In the genomic region with DNA sequence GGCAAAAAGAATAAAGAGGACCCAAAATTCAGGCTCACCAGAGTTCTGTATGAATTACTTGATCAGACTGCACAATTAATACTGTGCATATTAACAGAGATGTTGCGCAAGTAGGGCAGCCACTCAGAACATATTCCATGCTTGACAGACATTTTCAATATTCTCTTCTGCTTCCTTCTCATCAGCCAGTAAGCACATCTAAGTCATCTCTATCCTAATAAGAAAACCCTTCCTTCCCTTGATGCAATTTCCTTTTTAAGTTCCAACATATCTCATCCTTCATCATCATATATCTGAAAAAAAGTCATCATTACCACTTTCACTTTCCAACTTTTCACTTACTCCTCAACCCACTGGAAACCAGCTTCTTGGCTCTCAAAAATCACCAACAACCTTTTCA, we compare ENCODE assay signal across 19 cellular contexts. TPM values are rescaled to one million over a fixed set of nuclear protein-coding genes. Genes with fewer than 3 reads are reported as not detected.
A peak's percentile ranks its signal among the peaks of the same experiment; 100 is the strongest.
DNase-seq lines count a peak whose midpoint lies in the region; ATAC-seq and TF ChIP-seq lines count a peak whose summit lies in the region.
"Had no signal": no experiment of that assay in that cellular context is flagged by ENCODE, and none has a peak within 500 bp of the region (broad histone marks: within the 10 kb centered on the region; RNA-seq: fewer than 3 reads in every experiment).

No MANE protein-coding gene starts in this region.

- no peak overlapping the region for H2AK9ac ChIP-seq in IMR-90 (replicated peaks; ENCODE audit: low read depth, low read length, poor library complexity)

- in situ Hi-C loops in IMR-90 (cut with MboI; ENCODE audit: low sequenced_read_pairs): no loop called here

- H3K4me3 ChIP-seq in IMR-90 (ENCODE audit: insufficient read depth, low read depth, low read length) (no peak overlapping the region), adipocyte (ENCODE audit: low read length) (peak overlapping the region; percentile 50)
- no peak overlapping the region for H3K4me3 ChIP-seq in naive thymus-derived CD4-positive, alpha-beta T cell (ENCODE audit: low read length)

- no peak overlapping the region for H3K56ac ChIP-seq in IMR-90 (ENCODE audit: extremely low read depth, insufficient read depth, low read length)

- H3K9me3 Mint-ChIP-seq in CD14-positive monocyte (no peaks in the 10 kb centered on the region), natural killer cell (no peaks in the 10 kb centered on the region)
- H3K9me3 Mint-ChIP-seq in activated CD4-positive, alpha-beta T cell treated with anti-CD3 and anti-CD28 coated beads, Interleukin-2, amount 10 ng/mL, durations not matched to agents 24 days and 14 days: no peaks in the 10 kb centered on the region
- no peaks in the 10 kb centered on the region for H3K9me3 Mint-ChIP-seq in naive thymus-derived CD4-positive, alpha-beta T cell
- H3K9me3 Mint-ChIP-seq: dendritic cell treated with granulocyte-macrophage colony-stimulating factor and Interleukin-4, amounts not matched to agents 40 ng/mL and 50 ng/mL, for 4 days; H9 had no signal

- no peak overlapping the region for H2AK5ac ChIP-seq in IMR-90 (ENCODE audit: low read depth, low read length)

- no peaks in the 10 kb centered on the region for H3K36me3 ChIP-seq in IMR-90 (ENCODE audit: control insufficient read depth, insufficient read depth, low read length)
- no peaks in the 10 kb centered on the region for H3K36me3 ChIP-seq in adipocyte (ENCODE audit: control insufficient read depth, insufficient read depth, low read length, severe bottlenecking)
- no peaks in the 10 kb centered on the region for H3K36me3 ChIP-seq in naive thymus-derived CD4-positive, alpha-beta T cell (ENCODE audit: control insufficient read depth in 2 of 3, insufficient read depth in 3 of 3, low read length in 3 of 3)

- H2AFZ ChIP-seq in IMR-90 (replicated peaks; ENCODE audit: low read length, poor library complexity): no peak overlapping the region
- H2AFZ ChIP-seq: parathyroid adenoma had no signal

- H3K9ac ChIP-seq in IMR-90 (ENCODE audit: low read depth, low read length): no peak overlapping the region
- no peak overlapping the region for H3K9ac ChIP-seq in adipocyte (ENCODE audit: low read length)
- H3K9ac ChIP-seq: parathyroid adenoma had no signal

- H3K4me3 Mint-ChIP-seq in CD14-positive monocyte (peak overlapping the region; percentile 48 to 68), natural killer cell (no peak overlapping the region)
- no peak overlapping the region for H3K4me3 Mint-ChIP-seq in activated CD4-positive, alpha-beta T cell treated with anti-CD3 and anti-CD28 coated beads, Interleukin-2, amount 10 ng/mL, durations not matched to agents 24 days and 14 days
- peak overlapping the region in 3 of 10 donors; percentile 32 to 56 (median 53) for H3K4me3 Mint-ChIP-seq in naive thymus-derived CD4-positive, alpha-beta T cell
- H3K4me3 Mint-ChIP-seq: brain; dendritic cell treated with granulocyte-macrophage colony-stimulating factor and Interleukin-4, amounts not matched to agents 40 ng/mL and 50 ng/mL, for 4 days; H9 had no signal

- H3K9me1 ChIP-seq in IMR-90 (ENCODE audit: insufficient read depth, low read length): no peaks in the 10 kb centered on the region

- H3K23ac ChIP-seq in IMR-90 (ENCODE audit: low read depth, low read length): no peak overlapping the region

- H3K27ac Mint-ChIP-seq in CD14-positive monocyte (peak overlapping the region; percentile 62 to 86 (median 79)), natural killer cell (peak overlapping the region; percentile 7 to 66)
- no peak overlapping the region for H3K27ac Mint-ChIP-seq in activated CD4-positive, alpha-beta T cell treated with anti-CD3 and anti-CD28 coated beads, Interleukin-2, amount 10 ng/mL, durations not matched to agents 24 days and 14 days
- peak overlapping the region in 2 of 9 donors; percentile 9 to 46 for H3K27ac Mint-ChIP-seq in naive thymus-derived CD4-positive, alpha-beta T cell
- H3K27ac Mint-ChIP-seq: brain; dendritic cell treated with granulocyte-macrophage colony-stimulating factor and Interleukin-4, amounts not matched to agents 40 ng/mL and 50 ng/mL, for 4 days; H9 had no signal

- H3K18ac ChIP-seq in IMR-90 (ENCODE audit: low read depth, low read length): no peak overlapping the region

- H4K20me1 ChIP-seq in IMR-90 (ENCODE audit: insufficient read depth, low read length): no peaks in the 10 kb centered on the region

- peaks cover 21% of the 10 kb centered on the region for H3K4me1 Mint-ChIP-seq in CD14-positive monocyte
- peaks cover 15 to 17% of the 10 kb centered on the region in 2 donors for H3K4me1 Mint-ChIP-seq in natural killer cell
- peaks cover 13% of the 10 kb centered on the region for H3K4me1 Mint-ChIP-seq in activated CD4-positive, alpha-beta T cell treated with anti-CD3 and anti-CD28 coated beads, Interleukin-2, amount 10 ng/mL, durations not matched to agents 24 days and 14 days
- H3K4me1 Mint-ChIP-seq in naive thymus-derived CD4-positive, alpha-beta T cell: peaks cover 14 to 31% (median 22%) of the 10 kb centered on the region in 7 donors

- H3K4ac ChIP-seq in IMR-90 (ENCODE audit: low read depth, low read length): no peak overlapping the region

- no peak overlapping the region for H3K14ac ChIP-seq in IMR-90 (replicated peaks; ENCODE audit: low read depth, low read length)

- dilution Hi-C loops in IMR-90 (cut with HindIII; ENCODE audit: low sequenced_read_pairs, unreplicated experiment): no loop called here

- no peaks in the 10 kb centered on the region for H3K79me1 ChIP-seq in IMR-90 (ENCODE audit: low read depth in 1 of 2, low read length in 2 of 2)

- no peak overlapping the region for H2BK5ac ChIP-seq in IMR-90 (ENCODE audit: low read depth, low read length, poor library complexity, severe bottlenecking)

- H3K27ac ChIP-seq in IMR-90 (ENCODE audit: insufficient read depth, low read length): no peak overlapping the region
- no peak overlapping the region for H3K27ac ChIP-seq in naive thymus-derived CD4-positive, alpha-beta T cell (ENCODE audit: low read depth, low read length)
- H3K27ac ChIP-seq: parathyroid adenoma, RWPE1, VCaP had no signal

- no peak for DNase-seq in CD14-positive monocyte (ENCODE audit: low spot score)
- no peak for DNase-seq in IMR-90
- DNase-seq in adipocyte (ENCODE audit: low read depth): no peak
- DNase-seq in natural killer cell: no peak
- DNase-seq in activated CD4-positive, alpha-beta T cell treated with anti-CD3 and anti-CD28 coated beads, Interleukin-2, amount 10 ng/mL, durations not matched to agents 24 days and 14 days: no peak
- no peak for DNase-seq in naive thymus-derived CD4-positive, alpha-beta T cell
- DNase-seq: activated effector memory CD4-positive, alpha-beta T cell treated with anti-CD3 and anti-CD28 coated beads, Interleukin-2, amount 50 U/mL, for 16 hours; DMS53; H9; Kasumi-1; left ventricle myocardium superior; NCI-H1436 treated with DMSO at 0.1 percent for 48 hours; stimulated activated CD4-positive, alpha-beta T cell treated with anti-CD3 and anti-CD28 coated beads, Interleukin-4, amount 100 ng/mL, for 1 hour had no signal

- intact Hi-C loops in CD14-positive monocyte (cut with micrococcal nuclease) (no loop called here), IMR-90 (cut with micrococcal nuclease) (no loop called here), natural killer cell (cut with micrococcal nuclease) (loop anchor here (2.0 kb wide), 1 partner anchor 14 kb away; the partner anchor contains the start of gene MBNL3)
- intact Hi-C loops in activated CD4-positive, alpha-beta T cell treated with anti-CD3 and anti-CD28 coated beads, Interleukin-2, amount 10 ng/mL, durations not matched to agents 24 days and 14 days (cut with micrococcal nuclease): no loop called here
- intact Hi-C loops in naive thymus-derived CD4-positive, alpha-beta T cell (cut with micrococcal nuclease): loop anchor here in 1 of 2 donors (2.0 kb wide), 1 partner anchor 14 kb away; the partner anchor contains the start of gene MBNL3

- no peak overlapping the region for H3K4me2 ChIP-seq in IMR-90 (ENCODE audit: low read depth, low read length)

- TF ChIP-seq POLR2A in IMR-90 (IDR thresholded peaks at IDR 0.05; ENCODE audit: low read depth, low read length): no peak

- no peak overlapping the region for H4K91ac ChIP-seq in IMR-90 (ENCODE audit: insufficient read depth, low read depth, low read length)

- WGBS in IMR-90 (ENCODE audit: extremely low coverage in 2 of 2, insufficient read length in 1 of 2), 2 experiments: 100% methylated on average over 1 of the region's 1 CpG; no CpG with 5 or more reads in 1 of the 2 experiments

- ATAC-seq in IMR-90 (ENCODE audit: low read depth) (no peak), natural killer cell (no peak), GM21723 (IDR thresholded peaks at IDR 0.05; ENCODE audit: unreplicated experiment) (no peak)
- no peak for ATAC-seq in naive thymus-derived CD4-positive, alpha-beta T cell
- ATAC-seq: left ventricle myocardium superior had no signal

- TF ChIP-seq CTCF in CD14-positive monocyte (IDR thresholded peaks at IDR 0.05) (no peak), IMR-90 (conservative IDR thresholded peaks at IDR 0.05; ENCODE audit: low read depth, low read length) (no peak), natural killer cell (IDR thresholded peaks at IDR 0.05) (no peak)

- H4K8ac ChIP-seq in IMR-90 (ENCODE audit: low read depth in 2 of 2, low read length in 2 of 2): no peak overlapping the region

- no peak overlapping the region for H4K5ac ChIP-seq in IMR-90 (ENCODE audit: low read depth, low read length)

- H2BK15ac ChIP-seq in IMR-90 (ENCODE audit: low read depth, low read length): no peak overlapping the region

- H3K4me1 ChIP-seq in IMR-90 (ENCODE audit: control insufficient read depth, insufficient read depth, low read length): no peaks in the 10 kb centered on the region
- peaks cover 12% of the 10 kb centered on the region for H3K4me1 ChIP-seq in adipocyte (ENCODE audit: control insufficient read depth, insufficient read depth, low read length)
- H3K4me1 ChIP-seq in naive thymus-derived CD4-positive, alpha-beta T cell (ENCODE audit: control insufficient read depth in 2 of 2, insufficient read depth in 2 of 2, low read length in 2 of 2): peaks cover 5 to 9% of the 10 kb centered on the region in 2 donors
- H3K4me1 ChIP-seq: parathyroid adenoma had no signal

- BruUV-seq in IMR-90 (replicated peaks; lab: Mats Ljungman, UMichigan): no TSS peak

- H3K27me3 ChIP-seq in IMR-90 (ENCODE audit: control insufficient read depth, insufficient read depth, low read length) (no peaks in the 10 kb centered on the region; the same call in 1 of the 2 replicates), adipocyte (replicated peaks; ENCODE audit: control insufficient read depth, insufficient read depth, low read length) (peaks cover 3% of the 10 kb centered on the region)
- H3K27me3 ChIP-seq in naive thymus-derived CD4-positive, alpha-beta T cell (ENCODE audit: control insufficient read depth in 2 of 2, insufficient read depth in 2 of 2, low read length in 2 of 2): no peaks in the 10 kb centered on the region

- H2BK120ac ChIP-seq in IMR-90 (ENCODE audit: low read depth, low read length): no peak overlapping the region

- POLR2A ChIA-PET in IMR-90 (lab: Charles Lee; ENCODE audit: unreplicated experiment): no interaction called here
- POLR2A ChIA-PET in naive thymus-derived CD4-positive, alpha-beta T cell (lab: Charles Lee): no interaction called here

- H3K27me3 Mint-ChIP-seq in CD14-positive monocyte (ENCODE audit: low read depth in 3 of 3) (peaks cover 0 to 18% (median 0%) of the 10 kb centered on the region in 3 donors), natural killer cell (ENCODE audit: low read depth in 2 of 2) (peaks cover 0 to 9% of the 10 kb centered on the region in 2 donors)
- no peaks in the 10 kb centered on the region for H3K27me3 Mint-ChIP-seq in activated CD4-positive, alpha-beta T cell treated with anti-CD3 and anti-CD28 coated beads, Interleukin-2, amount 10 ng/mL, durations not matched to agents 24 days and 14 days
- H3K27me3 Mint-ChIP-seq in naive thymus-derived CD4-positive, alpha-beta T cell: no peaks in the 10 kb centered on the region
- H3K27me3 Mint-ChIP-seq: brain; dendritic cell treated with granulocyte-macrophage colony-stimulating factor and Interleukin-4, amounts not matched to agents 40 ng/mL and 50 ng/mL, for 4 days had no signal

- no peak for TF ChIP-seq RAD21 in IMR-90 (IDR thresholded peaks at IDR 0.05; ENCODE audit: low read length)

- no peak overlapping the region for H2BK20ac ChIP-seq in IMR-90 (ENCODE audit: low read depth, low read length)

- CTCF ChIA-PET in IMR-90 (lab: Yijun Ruan, JAX): no interaction called here
- CTCF ChIA-PET in naive thymus-derived CD4-positive, alpha-beta T cell (lab: Charles Lee): no interaction called here

- H3K36me3 Mint-ChIP-seq in CD14-positive monocyte: no peaks in the 10 kb centered on the region
- no peaks in the 10 kb centered on the region for H3K36me3 Mint-ChIP-seq in natural killer cell
- H3K36me3 Mint-ChIP-seq in activated CD4-positive, alpha-beta T cell treated with anti-CD3 and anti-CD28 coated beads, Interleukin-2, amount 10 ng/mL, durations not matched to agents 24 days and 14 days (ENCODE audit: low read depth): no peaks in the 10 kb centered on the region
- H3K36me3 Mint-ChIP-seq in naive thymus-derived CD4-positive, alpha-beta T cell: peaks cover 0 to 3% (median 0%) of the 10 kb centered on the region in 5 donors
- H3K36me3 Mint-ChIP-seq: brain had no signal

- H3K9me3 ChIP-seq in IMR-90 (ENCODE audit: control insufficient read depth, insufficient read depth, low read length) (no peaks in the 10 kb centered on the region), adipocyte (ENCODE audit: control insufficient read depth, low read length) (no peaks in the 10 kb centered on the region)
- H3K9me3 ChIP-seq in naive thymus-derived CD4-positive, alpha-beta T cell (ENCODE audit: control insufficient read depth in 2 of 3, low read length in 3 of 3): no peaks in the 10 kb centered on the region

RNA-seq across cellular contexts. Expression of gene MBNL3, which starts 14.3 kb away (rescaled TPM):
- polyA plus RNA-seq in CD14-positive monocyte: 10 to 100 TPM; 22.4 to 32.8 TPM
- total RNA-seq in IMR-90 (2012; rRNA removed): 1.1 TPM in 2 replicates
- polyA plus RNA-seq in IMR-90 (2012; rRNA removed): 0.32 and 0.49 TPM in 2 replicates
- polyA plus RNA-seq in IMR-90 (2012; cell fraction: cytosol; rRNA removed): 0.06 and 0.18 TPM in 2 replicates
- 0.15 and 0.49 TPM in 2 replicates for polyA plus RNA-seq in IMR-90 (2012; cell fraction: nucleus; rRNA removed; ENCODE audit: low replicate concordance)
- 10 to 100 TPM; 55.3 to 64.3 (median 59.3) TPM for total RNA-seq in natural killer cell
- total RNA-seq in activated CD4-positive, alpha-beta T cell treated with anti-CD3 and anti-CD28 coated beads, Interleukin-2, amount 10 ng/mL, durations not matched to agents 24 days and 14 days: 12.2 and 15.4 TPM in 2 replicates
- total RNA-seq in naive thymus-derived CD4-positive, alpha-beta T cell: 10 to 100 TPM; 20.8 to 34.0 (median 29.7) TPM
- 10 to 100 TPM; 28.7 to 38.5 TPM for polyA plus RNA-seq in naive thymus-derived CD4-positive, alpha-beta T cell

Comparison
In these comparisons a context has a peak if more than half of its experiments do, and no peak if none do; other contexts are left out.
1. H3K4me3 Mint-ChIP-seq: peak in CD14-positive monocyte (2 of 2); none in natural killer cell (single experiment) and activated CD4-positive, alpha-beta T cell treated with anti-CD3 and anti-CD28 coated beads, Interleukin-2, amount 10 ng/mL, durations not matched to agents 24 days and 14 days (single experiment).